In genomic region chr1:162687870-162688269, GRCh38 we compare ENCODE assay signal across 15 cellular contexts. TPM values are rescaled to one million over a fixed set of nuclear protein-coding genes. Genes with fewer than 3 reads are reported as not detected.
DNase-seq lines count a peak whose midpoint lies in the region; ATAC-seq and TF ChIP-seq lines count a peak whose summit lies in the region.
"Had no signal": no experiment of that assay in that cellular context is flagged by ENCODE, and none has a peak within 500 bp of the region (broad histone marks: within the 10 kb centered on the region; RNA-seq: fewer than 3 reads in every experiment).

No MANE protein-coding gene starts in this region.

- TF ChIP-seq RAD21 in IMR-90 (IDR thresholded peaks at IDR 0.05; ENCODE audit: low read length): no peak

- H3K9me3 ChIP-seq in GM23248 (ENCODE audit: low read depth) (no peaks in the 10 kb centered on the region), IMR-90 (ENCODE audit: control insufficient read depth, insufficient read depth, low read length) (no peaks in the 10 kb centered on the region), heart right ventricle (peaks cover 0 to 10% (median 0%) of the 10 kb centered on the region in 11 donors), sigmoid colon (no peaks in the 10 kb centered on the region)
- H3K9me3 ChIP-seq: BE2C, lower lobe of right lung had no signal

- H3K36me3 ChIP-seq in GM23248 (ENCODE audit: low read depth): 0 out of 2 replicates have a peak, but pooled peaks cover 5% of the 10 kb centered on the region
- H3K36me3 ChIP-seq in IMR-90 (ENCODE audit: control insufficient read depth, insufficient read depth, low read length): peaks cover 6% of the 10 kb centered on the region
- no peaks in the 10 kb centered on the region for H3K36me3 ChIP-seq in heart right ventricle
- H3K36me3 ChIP-seq in sigmoid colon: no peaks in the 10 kb centered on the region
- H3K36me3 ChIP-seq: BE2C, brain microvascular endothelial cell, lower lobe of right lung had no signal

- peaks cover 37 to 77% of the 10 kb centered on the region in 2 experiments for H3K79me1 ChIP-seq in IMR-90 (ENCODE audit: low read depth in 1 of 2, low read length in 2 of 2)

- 0 out of 2 replicates have a peak overlapping the region, but pooled peaks have one; percentile 4 for H4K91ac ChIP-seq in IMR-90 (ENCODE audit: insufficient read depth, low read depth, low read length)

- no TSS peak for BruUV-seq in IMR-90 (replicated peaks; lab: Mats Ljungman, UMichigan)

- 72 to 78% methylated on average over 6 of the region's 6 CpGs for WGBS in GM23248 (ENCODE audit: low coverage in 1 of 2, low lambda C conversion rate in 2 of 2, missing lambda C conversion rate in 2 of 2), 2 experiments
- 90% methylated on average over 4 of the region's 6 CpGs; no CpG with 5 or more reads in 1 of the 2 experiments for WGBS in IMR-90 (ENCODE audit: extremely low coverage in 2 of 2, insufficient read length in 1 of 2), 2 experiments
- WGBS in heart right ventricle, 2 donors: 42 to 58% methylated on average over 6 of the region's 6 CpGs
- WGBS in sigmoid colon, 2 donors: 83 to 84% methylated on average over 6 of the region's 6 CpGs

- TF ChIP-seq CTCF in IMR-90 (conservative IDR thresholded peaks at IDR 0.05; ENCODE audit: low read depth, low read length) (no peak), heart right ventricle (IDR thresholded peaks at IDR 0.05) (no peak), sigmoid colon (IDR thresholded peaks at IDR 0.05) (no peak)

- in situ Hi-C loops in GM23248 (cut with MboI) (no loop called here), IMR-90 (cut with MboI; ENCODE audit: low sequenced_read_pairs) (no loop called here)

- no peaks in the 10 kb centered on the region for H3K9me2 ChIP-seq in GM23248 (ENCODE audit: insufficient read depth)

- 0 out of 2 replicates have a peak, but pooled peaks cover 4% of the 10 kb centered on the region for H4K20me1 ChIP-seq in GM23248 (ENCODE audit: insufficient read depth)
- H4K20me1 ChIP-seq in IMR-90 (ENCODE audit: insufficient read depth, low read length): peaks cover 70% of the 10 kb centered on the region

- intact Hi-C loops in IMR-90 (cut with micrococcal nuclease) (no loop called here), heart right ventricle (cut with DNase I) (no loop called here), sigmoid colon (cut with DNase I) (loop anchor here (5.0 to 10.0 kb wide), 2 partner anchors 56 to 123 kb away; partner anchors contain the start of genes DDR2 and UAP1)

- peak; percentile 59 for DNase-seq in GM23248
- DNase-seq in IMR-90: no peak
- no peak for DNase-seq in heart right ventricle
- DNase-seq in sigmoid colon: peak; percentile 62
- DNase-seq in COLO668 (lab: John Stamatoyannopoulos, UW; ENCODE audit: unreplicated experiment): no peak
- DNase-seq in epidermal melanocyte (ENCODE audit: insufficient read length, low spot score): no peak
- DNase-seq: activated CD4-positive, alpha-beta T cell treated with anti-CD3 and anti-CD28 coated beads, Interleukin-2, amount 50 U/mL, for 48 hours; activated T-cell treated with anti-CD3 and anti-CD28 coated beads for 4 hours; BE2C; brain microvascular endothelial cell; dorsolateral prefrontal cortex; lower lobe of right lung; NCI-H2029; NK-92 treated with Interleukin-12 subunit alpha and Interleukin-12 subunit beta, amount 100 ng/mL, for 24 hours had no signal

- no peak overlapping the region for H2BK120ac ChIP-seq in IMR-90 (ENCODE audit: low read depth, low read length)

- no peak overlapping the region for H3K4ac ChIP-seq in IMR-90 (ENCODE audit: low read depth, low read length)

- TF ChIP-seq POLR2A in IMR-90 (IDR thresholded peaks at IDR 0.05; ENCODE audit: low read depth, low read length): no peak
- TF ChIP-seq POLR2A in sigmoid colon (IDR thresholded peaks at IDR 0.05): no peak

- H3K4me1 ChIP-seq in GM23248 (ENCODE audit: insufficient read depth) (peaks cover 58% of the 10 kb centered on the region), IMR-90 (ENCODE audit: control insufficient read depth, insufficient read depth, low read length) (peaks cover 26% of the 10 kb centered on the region), heart right ventricle (peaks cover 2 to 45% (median 39%) of the 10 kb centered on the region in 9 donors), sigmoid colon (peaks cover 3 to 87% (median 76%) of the 10 kb centered on the region in 4 donors)

- 0 out of 2 replicates have a peak overlapping the region, but pooled peaks have one; percentile 7 for H3K14ac ChIP-seq in IMR-90 (replicated peaks; ENCODE audit: low read depth, low read length)

- H2AK9ac ChIP-seq in IMR-90 (replicated peaks; ENCODE audit: low read depth, low read length, poor library complexity): no peak overlapping the region

- no peak overlapping the region for H2AFZ ChIP-seq in GM23248
- no peak overlapping the region for H2AFZ ChIP-seq in IMR-90 (replicated peaks; ENCODE audit: low read length, poor library complexity)

- H3K56ac ChIP-seq in IMR-90 (ENCODE audit: extremely low read depth, insufficient read depth, low read length): no peak overlapping the region

- no peak overlapping the region for H3K23ac ChIP-seq in IMR-90 (ENCODE audit: low read depth, low read length)

- no peaks in the 10 kb centered on the region for H3K27me3 ChIP-seq in GM23248 (replicated peaks; ENCODE audit: insufficient read depth)
- no peaks in the 10 kb centered on the region for H3K27me3 ChIP-seq in IMR-90 (ENCODE audit: control insufficient read depth, insufficient read depth, low read length)
- H3K27me3 ChIP-seq in heart right ventricle: no peaks in the 10 kb centered on the region
- H3K27me3 ChIP-seq in sigmoid colon: no peaks in the 10 kb centered on the region
- H3K27me3 ChIP-seq: BE2C, brain microvascular endothelial cell had no signal

- no peak overlapping the region for H2BK20ac ChIP-seq in IMR-90 (ENCODE audit: low read depth, low read length)

- no peak overlapping the region; a peak in 1 of 4 replicates for H4K8ac ChIP-seq in IMR-90 (ENCODE audit: low read depth in 2 of 2, low read length in 2 of 2)

- no peak overlapping the region for H4K5ac ChIP-seq in IMR-90 (ENCODE audit: low read depth, low read length)

- ATAC-seq in IMR-90 (ENCODE audit: low read depth) (no peak), heart right ventricle (peak in 7 of 8 donors; percentile 11 to 81 (median 57)), HG02642 (IDR thresholded peaks at IDR 0.05; ENCODE audit: poor library complexity, unreplicated experiment) (no peak)
- ATAC-seq: lower lobe of right lung had no signal

- POLR2A ChIA-PET in IMR-90 (lab: Charles Lee; ENCODE audit: unreplicated experiment): no interaction called here

- dilution Hi-C loops in IMR-90 (cut with HindIII; ENCODE audit: low sequenced_read_pairs, unreplicated experiment): no loop called here

- peaks cover 66% of the 10 kb centered on the region for H3F3A ChIP-seq in GM23248 (ENCODE audit: insufficient read depth)

- H3K27ac ChIP-seq in GM23248 (0 out of 2 replicates have a peak overlapping the region, but pooled peaks have one; percentile 11), IMR-90 (ENCODE audit: insufficient read depth, low read length) (no peak overlapping the region), heart right ventricle (peak overlapping the region in 6 of 10 donors; percentile 11 to 72 (median 32)), sigmoid colon (peak overlapping the region; percentile 78 to 90 (median 88))
- H3K27ac ChIP-seq: brain microvascular endothelial cell, dorsolateral prefrontal cortex, lower lobe of right lung had no signal

- no peak overlapping the region; the same call in 1 of the 2 replicates for H3K18ac ChIP-seq in IMR-90 (ENCODE audit: low read depth, low read length)

- peak in 3 of 4 donors; percentile 2 to 31 (median 18) for TF ChIP-seq EP300 in sigmoid colon (IDR thresholded peaks at IDR 0.05)

- H3K9ac ChIP-seq in GM23248 (no peak overlapping the region), IMR-90 (ENCODE audit: low read depth, low read length) (no peak overlapping the region)

- CTCF ChIA-PET in IMR-90 (lab: Yijun Ruan, JAX): no interaction called here

- peaks cover 87% of the 10 kb centered on the region for H3K79me2 ChIP-seq in GM23248 (ENCODE audit: insufficient read depth)

- no peak overlapping the region for H2BK15ac ChIP-seq in IMR-90 (ENCODE audit: low read depth, low read length)

- peak overlapping the region; percentile 56 for H2AK5ac ChIP-seq in IMR-90 (ENCODE audit: low read depth, low read length)

- no peak overlapping the region for H2BK5ac ChIP-seq in IMR-90 (ENCODE audit: low read depth, low read length, poor library complexity, severe bottlenecking)

- no peak overlapping the region for H3K4me3 ChIP-seq in GM23248
- H3K4me3 ChIP-seq in IMR-90 (ENCODE audit: insufficient read depth, low read depth, low read length): no peak overlapping the region
- H3K4me3 ChIP-seq in heart right ventricle: no peak overlapping the region
- H3K4me3 ChIP-seq in sigmoid colon: no peak overlapping the region
- H3K4me3 ChIP-seq: dorsolateral prefrontal cortex, lower lobe of right lung had no signal

- peaks cover 35% of the 10 kb centered on the region for H3K9me1 ChIP-seq in IMR-90 (ENCODE audit: insufficient read depth, low read length)

- no peak overlapping the region for H3K4me2 ChIP-seq in GM23248 (ENCODE audit: unreplicated experiment)
- no peak overlapping the region for H3K4me2 ChIP-seq in IMR-90 (ENCODE audit: low read depth, low read length)

TF ChIP-seq in IMR-90, 13 proteins besides CTCF, POLR2A, EP300 and RAD21 (continues in another document):
- no peak for TF ChIP-seq MAZ (IDR thresholded peaks at IDR 0.05; ENCODE audit: borderline replicate concordance, low read depth, low read length)
- TF ChIP-seq CEBPB (IDR thresholded peaks at IDR 0.05; ENCODE audit: low read depth, low read length): no peak
- TF ChIP-seq BHLHE40 (IDR thresholded peaks at IDR 0.05; ENCODE audit: low read depth, low read length): no peak
- no peak for TF ChIP-seq USF2 (IDR thresholded peaks at IDR 0.05; ENCODE audit: low read depth, low read length)
- TF ChIP-seq RCOR1 (IDR thresholded peaks at IDR 0.05; ENCODE audit: insufficient replicate concordance, low read length): no peak

RNA-seq across cellular contexts. Expression of gene DDR2, which starts 55.6 kb away (rescaled TPM):
- total RNA-seq in GM23248 (2014; rRNA removed; shearing (Covaris generic)): 194 and 196 TPM in 2 replicates
- polyA plus RNA-seq in GM23248 (2016; fragmentation: Nextera tagmentation; extraction: Ambion mirVana) (94.7 and 96.1 TPM in 2 replicates), IMR-90 (2012; rRNA removed) (64.3 and 66.1 TPM in 2 replicates), heart right ventricle (1 to 10 TPM; 5.1 to 9.3 TPM), sigmoid colon (10 to 100 TPM in 2 of 3 donors, 1 to 10 TPM in 1; 3.5 to 50.5 (median 18.0) TPM)
- total RNA-seq in IMR-90 (2012; rRNA removed) (194 and 245 TPM in 2 replicates), heart right ventricle (10 to 100 TPM; 16.1 to 32.0 (median 22.9) TPM), sigmoid colon (100 to 1,000 TPM; 150 to 236 (median 225) TPM)
- 30.4 and 36.7 TPM in 2 replicates for polyA plus RNA-seq in IMR-90 (2012; cell fraction: cytosol; rRNA removed)
- 28.4 and 79.2 TPM in 2 replicates for polyA plus RNA-seq in IMR-90 (2012; cell fraction: nucleus; rRNA removed; ENCODE audit: low replicate concordance)

Comparison
In these comparisons a context has a peak if more than half of its experiments do, and no peak if none do; other contexts are left out.
1. DNase-seq: peak in GM23248 (single experiment) and sigmoid colon (single experiment); none in IMR-90 (single experiment), heart right ventricle (0 of 2), COLO668 (single experiment) and epidermal melanocyte (single experiment).
2. ATAC-seq: peak in heart right ventricle (7 of 8); none in IMR-90 (single experiment) and HG02642 (single experiment).